In genomic region chr17:76556759-76557367, GRCh38 we compare ENCODE assay signal across 8 cellular contexts. TPM values are rescaled to one million over a fixed set of nuclear protein-coding genes. Genes with fewer than 3 reads are reported as not detected.
DNase-seq lines count a peak whose midpoint lies in the region; ATAC-seq lines count a peak whose summit lies in the region.

No MANE protein-coding gene starts in this region.

- H3K9me3 ChIP-seq in endocrine pancreas (ENCODE audit: control insufficient read depth, low read length) = no peaks in the 10 kb centered on the region
- H3K9me3 ChIP-seq in naive thymus-derived CD4-positive, alpha-beta T cell (ENCODE audit: control insufficient read depth in 2 of 3, low read length in 3 of 3) = no peaks in the 10 kb centered on the region

- ATAC-seq in HG03159 (IDR thresholded peaks at IDR 0.05; ENCODE audit: unreplicated experiment) (peak; percentile 19), HG03565 (IDR thresholded peaks at IDR 0.05; ENCODE audit: unreplicated experiment) (no peak)
- ATAC-seq in naive thymus-derived CD4-positive, alpha-beta T cell = peak; percentile 65

- peak; percentile 24 for DNase-seq in SHP77 treated with DMSO at 0.1 percent for 48 hours (lab: John Stamatoyannopoulos, UW)
- no peak for DNase-seq in SHP77 (lab: John Stamatoyannopoulos, UW)
- peak; percentile 12 to 73 (median 36) for DNase-seq in T-helper 2 cell
- DNase-seq in naive thymus-derived CD4-positive, alpha-beta T cell = peak in 3 of 9 donors; percentile 50 to 58 (median 53)
- DNase-seq in GDM1 (lab: John Stamatoyannopoulos, UW) = no peak

- no peaks in the 10 kb centered on the region for H3K27me3 Mint-ChIP-seq in naive thymus-derived CD4-positive, alpha-beta T cell

- no peaks in the 10 kb centered on the region for H3K9me3 Mint-ChIP-seq in naive thymus-derived CD4-positive, alpha-beta T cell

- H3K4me1 Mint-ChIP-seq in naive thymus-derived CD4-positive, alpha-beta T cell = peaks cover 25 to 65% (median 54%) of the 10 kb centered on the region in 7 donors

- no peaks in the 10 kb centered on the region for H3K27me3 ChIP-seq in endocrine pancreas (ENCODE audit: control insufficient read depth, insufficient read depth, low read length)
- no peaks in the 10 kb centered on the region for H3K27me3 ChIP-seq in naive thymus-derived CD4-positive, alpha-beta T cell (ENCODE audit: control insufficient read depth in 2 of 2, insufficient read depth in 2 of 2, low read length in 2 of 2)

- no peaks in the 10 kb centered on the region for H3K36me3 ChIP-seq in endocrine pancreas (ENCODE audit: control insufficient read depth, insufficient read depth, low read length)
- peaks cover 3 to 9% (median 3%) of the 10 kb centered on the region in 3 experiments for H3K36me3 ChIP-seq in naive thymus-derived CD4-positive, alpha-beta T cell (ENCODE audit: control insufficient read depth in 2 of 3, insufficient read depth in 3 of 3, low read length in 3 of 3)

- H3K4me1 ChIP-seq in endocrine pancreas (ENCODE audit: control insufficient read depth, insufficient read depth, low read length) = no peaks in the 10 kb centered on the region
- H3K4me1 ChIP-seq in naive thymus-derived CD4-positive, alpha-beta T cell (ENCODE audit: control insufficient read depth in 2 of 2, insufficient read depth in 2 of 2, low read length in 2 of 2) = peaks cover 23 to 31% of the 10 kb centered on the region in 2 donors

- peak overlapping the region; percentile 93 for H3K27ac ChIP-seq in naive thymus-derived CD4-positive, alpha-beta T cell (ENCODE audit: low read depth, low read length)

- H3K36me3 Mint-ChIP-seq in naive thymus-derived CD4-positive, alpha-beta T cell = peaks cover 4 to 14% (median 5%) of the 10 kb centered on the region in 5 donors

- peak overlapping the region; percentile 70 for H3K4me3 ChIP-seq in endocrine pancreas (ENCODE audit: control insufficient read depth, insufficient read depth, low read length)
- peak overlapping the region; percentile 77 for H3K4me3 ChIP-seq in naive thymus-derived CD4-positive, alpha-beta T cell (ENCODE audit: low read length)

- H3K27ac Mint-ChIP-seq in naive thymus-derived CD4-positive, alpha-beta T cell = peak overlapping the region; percentile 90 to 99 (median 96)

- CTCF ChIA-PET in naive thymus-derived CD4-positive, alpha-beta T cell (lab: Charles Lee) = interaction anchor here (0.6 to 3.3 kb wide), 12 partner anchors 10 to 430 kb away, joined by 3 to 17 read pairs (median 5); partner anchors contain the start of gene AANAT

- POLR2A ChIA-PET in naive thymus-derived CD4-positive, alpha-beta T cell (lab: Charles Lee) = interaction anchor here (0.6 to 2.6 kb wide), 14 partner anchors 10 to 575 kb away, joined by 3 to 14 read pairs (median 4); partner anchors contain the start of genes PRCD and SRSF2

- peak overlapping the region; percentile 92 for H3K9ac ChIP-seq in endocrine pancreas (ENCODE audit: control insufficient read depth, insufficient read depth, low read length)

- intact Hi-C loops in naive thymus-derived CD4-positive, alpha-beta T cell (cut with micrococcal nuclease) = loop anchor here (1.0 to 5.0 kb wide), 8 partner anchors 34 to 616 kb away; partner anchors contain the start of genes JMJD6 (in 2 of the 2), METTL23 (in 2 of the 2), UBE2O (in 2 of the 2) and FBF1 (in 1 of the 2)

- H3K4me3 Mint-ChIP-seq in naive thymus-derived CD4-positive, alpha-beta T cell = peak overlapping the region; percentile 92 to 99 (median 98)

RNA-seq across cellular contexts. Expression of gene PRCD, which starts 17.0 kb away (rescaled TPM):
- not detected for total RNA-seq in naive thymus-derived CD4-positive, alpha-beta T cell
- 1 to 10 TPM in 1 of 2 donors, not detected in 1; 1.3 TPM for polyA plus RNA-seq in naive thymus-derived CD4-positive, alpha-beta T cell

RNA-seq across cellular contexts. Expression of gene CYGB, which starts 19.4 kb away (rescaled TPM):
- total RNA-seq in naive thymus-derived CD4-positive, alpha-beta T cell = not detected
- under 1 TPM; 0.33 to 0.35 TPM for polyA plus RNA-seq in naive thymus-derived CD4-positive, alpha-beta T cell

RNA-seq across cellular contexts. Expression of gene ST6GALNAC2, which starts 28.8 kb away (rescaled TPM):
- 1 to 10 TPM in 1 of 5 experiments, under 1 TPM in 2, not detected in 2; 0.48 to 7.5 (median 0.58) TPM for total RNA-seq in naive thymus-derived CD4-positive, alpha-beta T cell
- not detected for polyA plus RNA-seq in naive thymus-derived CD4-positive, alpha-beta T cell

RNA-seq across cellular contexts. Expression of gene RHBDF2, which starts 55.6 kb away (rescaled TPM):
- 100 to 1,000 TPM in 1 of 5 experiments, 10 to 100 TPM in 4; 31.1 to 119 (median 35.4) TPM for total RNA-seq in naive thymus-derived CD4-positive, alpha-beta T cell
- 1 to 10 TPM; 2.9 to 7.5 TPM for polyA plus RNA-seq in naive thymus-derived CD4-positive, alpha-beta T cell

Comparison
In these comparisons a context has a peak if more than half of its experiments do, and no peak if none do; other contexts are left out.
1. DNase-seq: peak in SHP77 treated with DMSO at 0.1 percent for 48 hours (single experiment) and T-helper 2 cell (5 of 5); none in SHP77 (0 of 2) and GDM1 (single experiment).